Comparison of ENCODE assay signal across 9 cellular contexts in genomic region chr14:31950760-31951637, GRCh38.
DNase-seq lines count a peak whose midpoint lies in the region; ATAC-seq, FAIRE-seq and TF ChIP-seq lines count a peak whose summit lies in the region.
"Had no signal": no experiment of that assay in that cellular context is flagged by ENCODE, and none has a peak within 500 bp of the region (broad histone marks: within the 10 kb centered on the region; RNA-seq: fewer than 3 reads in every experiment).

No MANE protein-coding gene starts in this region.

- no peak overlapping the region for H2AK5ac ChIP-seq in mesendoderm (ENCODE audit: low read length)

- FAIRE-seq in bronchial epithelial cell (lab: Jason Lieb, UNC): no peak

- no peak for ATAC-seq in activated T-cell treated with anti-CD3 and anti-CD28 coated beads, Interleukin-2, amount 50 U/mL, for 72 hours (replicated peaks in 1 of 2)

- no peak overlapping the region for H3K18ac ChIP-seq in mesendoderm (ENCODE audit: low read length)

- no peak for TF ChIP-seq POLR2A in suprapubic skin (IDR thresholded peaks at IDR 0.05)

- no peaks in the 10 kb centered on the region for H3K4me1 ChIP-seq in mesendoderm (ENCODE audit: control insufficient read depth, low read depth, low read length)
- H3K4me1 ChIP-seq in suprapubic skin: peaks cover 10% of the 10 kb centered on the region

- no CpG with 5 or more reads among the region's 19 CpGs for WGBS in mesendoderm (ENCODE audit: extremely low coverage, insufficient coverage, low lambda C conversion rate)
- WGBS in suprapubic skin: 45% methylated on average over 19 of the region's 19 CpGs

- H3K4me3 ChIP-seq in bronchial epithelial cell (ENCODE audit: low read depth, low read length) (no peak overlapping the region), mesendoderm (ENCODE audit: low read length) (no peak overlapping the region), suprapubic skin (no peak overlapping the region)

- H3K36me3 ChIP-seq in bronchial epithelial cell (ENCODE audit: control insufficient read depth, insufficient read depth, low read length) (no peaks in the 10 kb centered on the region), mesendoderm (ENCODE audit: control insufficient read depth, insufficient read depth, low read length) (no peaks in the 10 kb centered on the region), suprapubic skin (no peaks in the 10 kb centered on the region)

- in situ Hi-C loops in Caki2 (cut with HindIII; ENCODE audit: low pct_unique_long_range_greater_than_20kb, low sequenced_read_pairs): no loop called here

- H3K79me2 ChIP-seq in mesendoderm (ENCODE audit: control insufficient read depth, insufficient read depth, low read length): no peaks in the 10 kb centered on the region

- no peak overlapping the region for H3K56ac ChIP-seq in mesendoderm (ENCODE audit: low read length)

- H3K4me3 Mint-ChIP-seq in activated T-cell treated with anti-CD3 and anti-CD28 coated beads, Interleukin-2, amount 50 U/mL, for 72 hours: no peak overlapping the region
- H3K4me3 Mint-ChIP-seq: naive B cell had no signal

- no peak overlapping the region for H3K4me2 ChIP-seq in mesendoderm (ENCODE audit: low read length)

- no peak overlapping the region for H3K4ac ChIP-seq in mesendoderm (ENCODE audit: low read depth, low read length)

- no peak for TF ChIP-seq CTCF in bronchial epithelial cell (IDR thresholded peaks at IDR 0.05; ENCODE audit: insufficient read depth, low read length, severe bottlenecking)
- TF ChIP-seq CTCF in suprapubic skin (IDR thresholded peaks at IDR 0.05): no peak

- DNase-seq in Caki2 (ENCODE audit: low read depth): peak; percentile 37
- DNase-seq in NCI-H2107 treated with DMSO at 0.1 percent for 48 hours (lab: John Stamatoyannopoulos, UW; ENCODE audit: unreplicated experiment): peak; percentile 47
- peak; percentile 73 for DNase-seq in bronchial epithelial cell (ENCODE audit: low read depth)
- peak; percentile 70 for DNase-seq in mesendoderm
- no peak for DNase-seq in activated T-cell treated with anti-CD3 and anti-CD28 coated beads, Interleukin-2, amount 50 U/mL, for 72 hours
- DNase-seq in T1000 (lab: John Stamatoyannopoulos, UW): no peak
- no peak for DNase-seq in OCI-M2 (lab: John Stamatoyannopoulos, UW; ENCODE audit: unreplicated experiment)
- no peak for DNase-seq in suprapubic skin (ENCODE audit: low spot score in 2 of 2)
- DNase-seq: naive B cell had no signal

- H3K27me3 Mint-ChIP-seq in activated T-cell treated with anti-CD3 and anti-CD28 coated beads, Interleukin-2, amount 50 U/mL, for 72 hours (ENCODE audit: low read depth): peaks cover 35% of the 10 kb centered on the region

- no peak overlapping the region for H3K9ac ChIP-seq in mesendoderm (ENCODE audit: low read length)

- no peak overlapping the region for H3K27ac ChIP-seq in mesendoderm (ENCODE audit: low read depth, low read length)
- no peak overlapping the region for H3K27ac ChIP-seq in suprapubic skin

- no peak overlapping the region for H4K5ac ChIP-seq in mesendoderm (ENCODE audit: low read length)

- no peak for TF ChIP-seq EP300 in suprapubic skin (IDR thresholded peaks at IDR 0.05)

- H3K23ac ChIP-seq in mesendoderm (ENCODE audit: low read length): no peak overlapping the region

- no peak overlapping the region for H4K8ac ChIP-seq in mesendoderm (ENCODE audit: low read depth, low read length)

- H2BK5ac ChIP-seq in mesendoderm (ENCODE audit: low read length): no peak overlapping the region

- H3K27me3 ChIP-seq in bronchial epithelial cell (ENCODE audit: control insufficient read depth, insufficient read depth, low read length) (no peaks in the 10 kb centered on the region), mesendoderm (ENCODE audit: insufficient read depth, low read length, poor library complexity) (no peaks in the 10 kb centered on the region), suprapubic skin (no peaks in the 10 kb centered on the region)

- H3K4me1 Mint-ChIP-seq in activated T-cell treated with anti-CD3 and anti-CD28 coated beads, Interleukin-2, amount 50 U/mL, for 72 hours (ENCODE audit: low read depth): no peaks in the 10 kb centered on the region

- H2BK120ac ChIP-seq in mesendoderm (ENCODE audit: low read depth, low read length): no peak overlapping the region

- H3K27ac Mint-ChIP-seq in activated T-cell treated with anti-CD3 and anti-CD28 coated beads, Interleukin-2, amount 50 U/mL, for 72 hours: no peak overlapping the region

- H2BK15ac ChIP-seq in mesendoderm (replicated peaks; ENCODE audit: low read depth): no peak overlapping the region

- no peaks in the 10 kb centered on the region for H3K9me3 Mint-ChIP-seq in activated T-cell treated with anti-CD3 and anti-CD28 coated beads, Interleukin-2, amount 50 U/mL, for 72 hours
- H3K9me3 Mint-ChIP-seq: naive B cell had no signal

- H3K9me3 ChIP-seq in suprapubic skin: no peaks in the 10 kb centered on the region

- H3K36me3 Mint-ChIP-seq in activated T-cell treated with anti-CD3 and anti-CD28 coated beads, Interleukin-2, amount 50 U/mL, for 72 hours (ENCODE audit: insufficient read depth in 2 of 2): no peaks in the 10 kb centered on the region
- H3K36me3 Mint-ChIP-seq: naive B cell had no signal

- H3K79me1 ChIP-seq in mesendoderm (ENCODE audit: low read length): no peaks in the 10 kb centered on the region

Comparison
In these comparisons a context has a peak if more than half of its experiments do, and no peak if none do; other contexts are left out.
1. DNase-seq: peak in Caki2 (single experiment), NCI-H2107 treated with DMSO at 0.1 percent for 48 hours (single experiment), bronchial epithelial cell (single experiment) and mesendoderm (single experiment); none in activated T-cell treated with anti-CD3 and anti-CD28 coated beads, Interleukin-2, amount 50 U/mL, for 72 hours (0 of 2), T1000 (single experiment), OCI-M2 (single experiment) and suprapubic skin (0 of 2).